ENCODE assay signal across 1 cellular context in genomic region chr11:14642873-14643696, GRCh38.
TF ChIP-seq lines count a peak whose summit lies in the region.

No MANE protein-coding gene starts in this region.

TF ChIP-seq in HepG2, 621 proteins besides CTCF, POLR2A, EP300 and RAD21 (continued from another document):
- peak; percentile 66; the same call in 1 of the 2 replicates for TF ChIP-seq ZNF318 (CRISPR knock-in tag; IDR thresholded peaks at IDR 0.05)
- TF ChIP-seq HOXA9 (CRISPR knock-in tag; IDR thresholded peaks at IDR 0.05; ENCODE audit: borderline replicate concordance) = no peak; the same call in 1 of the 2 replicates
- TF ChIP-seq NONO (IDR thresholded peaks at IDR 0.05) = no peak
- 0 out of 2 replicates have a peak, but pooled peaks have one; percentile 19 for TF ChIP-seq NONO (CRISPR knock-in tag; conservative IDR thresholded peaks at IDR 0.05)
- peak; percentile 69; the same call in 1 of the 2 replicates for TF ChIP-seq KDM2A (CRISPR knock-in tag; IDR thresholded peaks at IDR 0.05; ENCODE audit: borderline replicate concordance, low read depth)
- TF ChIP-seq ZMAT3 (CRISPR knock-in tag; conservative IDR thresholded peaks at IDR 0.05) = peak; percentile 80; the same call in 1 of the 2 replicates
- peak; percentile 77; the same call in 1 of the 2 replicates for TF ChIP-seq ZNF790 (CRISPR knock-in tag; IDR thresholded peaks at IDR 0.05; ENCODE audit: borderline replicate concordance)
- no peak for TF ChIP-seq KDM1A (CRISPR knock-in tag; IDR thresholded peaks at IDR 0.05)
